1 cellular context compared by ENCODE assay signal in the genomic region with DNA sequence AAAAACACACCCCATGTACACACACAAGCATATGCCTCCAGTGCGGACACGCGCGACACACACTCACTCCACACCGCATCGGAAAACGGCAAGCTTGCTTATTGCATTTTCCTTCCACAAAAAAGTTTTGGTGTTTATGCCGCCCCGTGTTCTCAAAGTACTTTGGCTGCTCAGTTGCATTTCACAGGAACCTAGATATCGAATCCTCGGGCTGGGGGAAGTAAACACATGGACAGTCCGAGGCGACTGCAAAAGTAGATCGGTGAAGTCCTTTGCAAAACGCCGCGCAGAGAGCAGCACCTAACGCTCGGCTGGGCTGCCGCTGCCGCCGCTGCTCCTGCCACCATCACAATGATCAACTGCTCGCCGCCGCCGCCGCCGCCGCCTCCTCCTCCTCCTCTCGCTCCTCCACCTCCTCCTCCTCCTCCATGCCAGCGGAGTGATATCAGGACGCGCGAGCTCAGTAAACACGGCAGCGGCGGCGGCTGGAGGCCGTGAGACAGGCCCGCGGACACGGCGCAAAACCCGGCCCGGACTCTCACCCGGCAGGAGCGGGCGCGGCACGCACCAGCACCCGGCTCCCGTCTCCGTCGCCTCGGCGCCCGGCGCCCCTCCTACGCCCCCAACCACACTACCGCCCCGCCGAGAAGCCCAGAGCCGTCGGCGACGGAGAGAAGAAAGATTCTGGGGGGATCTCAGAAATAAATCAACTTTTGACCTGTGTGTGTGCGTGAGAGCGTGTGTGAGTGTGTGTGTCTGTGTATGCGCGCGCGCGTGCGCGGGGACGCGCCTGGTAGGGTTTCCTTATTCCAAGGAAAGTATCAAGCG.
TF ChIP-seq lines count a peak whose summit lies in the region.

A gene (minus strand): TSS at position 441 of the 828 bp plus-strand sequence. CDS start 857 bp downstream, outside the sequence.

TF ChIP-seq in K562, 482 proteins besides CTCF, POLR2A, EP300 and RAD21 (continued from another document and continues in another):
- TF ChIP-seq, protein P1, sequence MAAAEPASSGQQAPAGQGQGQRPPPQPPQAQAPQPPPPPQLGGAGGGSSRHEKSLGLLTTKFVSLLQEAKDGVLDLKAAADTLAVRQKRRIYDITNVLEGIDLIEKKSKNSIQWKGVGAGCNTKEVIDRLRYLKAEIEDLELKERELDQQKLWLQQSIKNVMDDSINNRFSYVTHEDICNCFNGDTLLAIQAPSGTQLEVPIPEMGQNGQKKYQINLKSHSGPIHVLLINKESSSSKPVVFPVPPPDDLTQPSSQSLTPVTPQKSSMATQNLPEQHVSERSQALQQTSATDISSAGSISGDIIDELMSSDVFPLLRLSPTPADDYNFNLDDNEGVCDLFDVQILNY (CRISPR knock-in tag; IDR thresholded peaks at IDR 0.05) = no peak
- TF ChIP-seq, protein P2, sequence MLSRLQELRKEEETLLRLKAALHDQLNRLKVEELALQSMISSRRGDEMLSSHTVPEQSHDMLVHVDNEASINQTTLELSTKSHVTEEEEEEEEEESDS (CRISPR knock-in tag; IDR thresholded peaks at IDR 0.05) = no peak
- TF ChIP-seq ZNF263 (CRISPR knock-in tag; IDR thresholded peaks at IDR 0.05; ENCODE audit: borderline replicate concordance) (peak; percentile 100), MCM5 (IDR thresholded peaks at IDR 0.05; ENCODE audit: low read depth) (no peak), HIVEP1 (CRISPR knock-in tag; IDR thresholded peaks at IDR 0.05) (no peak), BACH1 (tag; IDR thresholded peaks at IDR 0.05) (no peak), ZNF354B (CRISPR knock-in tag; IDR thresholded peaks at IDR 0.05) (no peak), PTTG1 (tag; IDR thresholded peaks at IDR 0.05; ENCODE audit: low read depth) (no peak), ZNF316 (IDR thresholded peaks at IDR 0.05) (no peak), NR1H2 (CRISPR knock-in tag; IDR thresholded peaks at IDR 0.05) (peak; percentile 51; the same call in 1 of the 2 replicates), XRCC3 (IDR thresholded peaks at IDR 0.05) (no peak), U2AF1 (optimal IDR thresholded peaks at IDR 0.05; ENCODE audit: low read depth, low read length) (peak; percentile 42), SAFB (IDR thresholded peaks at IDR 0.05; ENCODE audit: borderline replicate concordance, low read depth, low read length) (peak; percentile 86), KHSRP (IDR thresholded peaks at IDR 0.05) (no peak), ZNF212 (CRISPR knock-in tag; IDR thresholded peaks at IDR 0.05) (no peak), MIER1 (IDR thresholded peaks at IDR 0.05; ENCODE audit: low read depth) (no peak), TAF15 (IDR thresholded peaks at IDR 0.05; ENCODE audit: low read depth, low read length) (no peak), NRF1 (conservative IDR thresholded peaks at IDR 0.05 in 1 of 2, IDR thresholded peaks at IDR 0.05 in 1 of 2) (peak; percentile 91 to 92), POU5F1 (IDR thresholded peaks at IDR 0.05; ENCODE audit: borderline replicate concordance, low read depth, low read length, partially characterized antibody) (no peak), MAFF (IDR thresholded peaks at IDR 0.05; ENCODE audit: low read length) (no peak), HNRNPH1 (optimal IDR thresholded peaks at IDR 0.05; ENCODE audit: low read depth, low read length) (no peak), ZNF696 (CRISPR knock-in tag; conservative IDR thresholded peaks at IDR 0.05) (no peak), HNRNPLL (IDR thresholded peaks at IDR 0.05; ENCODE audit: low read depth, low read length, poor library complexity, severe bottlenecking) (no peak), TEAD1 (CRISPR knock-in tag; IDR thresholded peaks at IDR 0.05) (peak; percentile 35 to 74; a peak in 2 of 4 replicates), RBBP5 (IDR thresholded peaks at IDR 0.05; ENCODE audit: borderline replicate concordance, insufficient read depth, low read length, poor library complexity, severe bottlenecking) (no peak), MCM2 (IDR thresholded peaks at IDR 0.05; ENCODE audit: low read depth) (peak; percentile 62; the same call in 1 of the 2 replicates), MTA3 (IDR thresholded peaks at IDR 0.05; ENCODE audit: borderline replicate concordance) (peak; percentile 88; the same call in 1 of the 2 replicates), FOXK1 (CRISPR knock-in tag; IDR thresholded peaks at IDR 0.05; ENCODE audit: borderline replicate concordance) (no peak), TAF1 (IDR thresholded peaks at IDR 0.05; ENCODE audit: control insufficient read depth, extremely low read depth, insufficient read depth, low read length, severe bottlenecking) (peak; percentile 63), CREB1 (IDR thresholded peaks at IDR 0.05) (peak; percentile 57; the same call in 1 of the 2 replicates), CREB1 (CRISPR knock-in tag; IDR thresholded peaks at IDR 0.05) (peak; percentile 74), KLF1 (tag; IDR thresholded peaks at IDR 0.05) (no peak), ZNF436 (CRISPR knock-in tag; IDR thresholded peaks at IDR 0.05) (no peak), CCNT2 (IDR thresholded peaks at IDR 0.05; ENCODE audit: borderline replicate concordance, extremely low read depth, insufficient read length, low read depth, low read length) (peak; percentile 86), FOXA1 (IDR thresholded peaks at IDR 0.05; ENCODE audit: borderline replicate concordance) (no peak), ZNF561 (CRISPR knock-in tag; conservative IDR thresholded peaks at IDR 0.05) (no peak), STAG1 (CRISPR knock-in tag; IDR thresholded peaks at IDR 0.05; ENCODE audit: borderline replicate concordance) (no peak), ZNF79 (CRISPR knock-in tag; IDR thresholded peaks at IDR 0.05; ENCODE audit: low read depth) (no peak), BCL6 (CRISPR knock-in tag; IDR thresholded peaks at IDR 0.05) (no peak), ZNF197 (CRISPR knock-in tag; IDR thresholded peaks at IDR 0.05; ENCODE audit: low read depth) (0 out of 2 replicates have a peak, but pooled peaks have one; percentile 53)
- TF ChIP-seq, protein P3, sequence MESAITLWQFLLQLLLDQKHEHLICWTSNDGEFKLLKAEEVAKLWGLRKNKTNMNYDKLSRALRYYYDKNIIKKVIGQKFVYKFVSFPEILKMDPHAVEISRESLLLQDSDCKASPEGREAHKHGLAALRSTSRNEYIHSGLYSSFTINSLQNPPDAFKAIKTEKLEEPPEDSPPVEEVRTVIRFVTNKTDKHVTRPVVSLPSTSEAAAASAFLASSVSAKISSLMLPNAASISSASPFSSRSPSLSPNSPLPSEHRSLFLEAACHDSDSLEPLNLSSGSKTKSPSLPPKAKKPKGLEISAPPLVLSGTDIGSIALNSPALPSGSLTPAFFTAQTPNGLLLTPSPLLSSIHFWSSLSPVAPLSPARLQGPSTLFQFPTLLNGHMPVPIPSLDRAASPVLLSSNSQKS (CRISPR knock-in tag; IDR thresholded peaks at IDR 0.05) = no peak
- TF ChIP-seq, protein P4, sequence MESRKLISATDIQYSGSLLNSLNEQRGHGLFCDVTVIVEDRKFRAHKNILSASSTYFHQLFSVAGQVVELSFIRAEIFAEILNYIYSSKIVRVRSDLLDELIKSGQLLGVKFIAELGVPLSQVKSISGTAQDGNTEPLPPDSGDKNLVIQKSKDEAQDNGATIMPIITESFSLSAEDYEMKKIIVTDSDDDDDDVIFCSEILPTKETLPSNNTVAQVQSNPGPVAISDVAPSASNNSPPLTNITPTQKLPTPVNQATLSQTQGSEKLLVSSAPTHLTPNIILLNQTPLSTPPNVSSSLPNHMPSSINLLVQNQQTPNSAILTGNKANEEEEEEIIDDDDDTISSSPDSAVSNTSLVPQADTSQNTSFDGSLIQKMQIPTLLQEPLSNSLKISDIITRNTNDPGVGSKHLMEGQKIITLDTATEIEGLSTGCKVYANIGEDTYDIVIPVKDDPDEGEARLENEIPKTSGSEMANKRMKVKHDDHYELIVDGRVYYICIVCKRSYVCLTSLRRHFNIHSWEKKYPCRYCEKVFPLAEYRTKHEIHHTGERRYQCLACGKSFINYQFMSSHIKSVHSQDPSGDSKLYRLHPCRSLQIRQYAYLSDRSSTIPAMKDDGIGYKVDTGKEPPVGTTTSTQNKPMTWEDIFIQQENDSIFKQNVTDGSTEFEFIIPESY (CRISPR knock-in tag; IDR thresholded peaks at IDR 0.05) = no peak
- TF ChIP-seq, protein P5, sequence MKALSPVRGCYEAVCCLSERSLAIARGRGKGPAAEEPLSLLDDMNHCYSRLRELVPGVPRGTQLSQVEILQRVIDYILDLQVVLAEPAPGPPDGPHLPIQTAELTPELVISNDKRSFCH (CRISPR knock-in tag; IDR thresholded peaks at IDR 0.05) = no peak
- TF ChIP-seq, protein P5 (tag; IDR thresholded peaks at IDR 0.05) = peak; percentile 76
- TF ChIP-seq, protein P6, sequence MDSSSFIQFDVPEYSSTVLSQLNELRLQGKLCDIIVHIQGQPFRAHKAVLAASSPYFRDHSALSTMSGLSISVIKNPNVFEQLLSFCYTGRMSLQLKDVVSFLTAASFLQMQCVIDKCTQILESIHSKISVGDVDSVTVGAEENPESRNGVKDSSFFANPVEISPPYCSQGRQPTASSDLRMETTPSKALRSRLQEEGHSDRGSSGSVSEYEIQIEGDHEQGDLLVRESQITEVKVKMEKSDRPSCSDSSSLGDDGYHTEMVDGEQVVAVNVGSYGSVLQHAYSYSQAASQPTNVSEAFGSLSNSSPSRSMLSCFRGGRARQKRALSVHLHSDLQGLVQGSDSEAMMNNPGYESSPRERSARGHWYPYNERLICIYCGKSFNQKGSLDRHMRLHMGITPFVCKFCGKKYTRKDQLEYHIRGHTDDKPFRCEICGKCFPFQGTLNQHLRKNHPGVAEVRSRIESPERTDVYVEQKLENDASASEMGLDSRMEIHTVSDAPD (CRISPR knock-in tag; IDR thresholded peaks at IDR 0.05) = no peak
- TF ChIP-seq, protein P7, sequence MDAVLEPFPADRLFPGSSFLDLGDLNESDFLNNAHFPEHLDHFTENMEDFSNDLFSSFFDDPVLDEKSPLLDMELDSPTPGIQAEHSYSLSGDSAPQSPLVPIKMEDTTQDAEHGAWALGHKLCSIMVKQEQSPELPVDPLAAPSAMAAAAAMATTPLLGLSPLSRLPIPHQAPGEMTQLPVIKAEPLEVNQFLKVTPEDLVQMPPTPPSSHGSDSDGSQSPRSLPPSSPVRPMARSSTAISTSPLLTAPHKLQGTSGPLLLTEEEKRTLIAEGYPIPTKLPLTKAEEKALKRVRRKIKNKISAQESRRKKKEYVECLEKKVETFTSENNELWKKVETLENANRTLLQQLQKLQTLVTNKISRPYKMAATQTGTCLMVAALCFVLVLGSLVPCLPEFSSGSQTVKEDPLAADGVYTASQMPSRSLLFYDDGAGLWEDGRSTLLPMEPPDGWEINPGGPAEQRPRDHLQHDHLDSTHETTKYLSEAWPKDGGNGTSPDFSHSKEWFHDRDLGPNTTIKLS (IDR thresholded peaks at IDR 0.05; ENCODE audit: borderline replicate concordance, low read depth) = 0 out of 2 replicates have a peak, but pooled peaks have one; percentile 48
- TF ChIP-seq, protein P8, sequence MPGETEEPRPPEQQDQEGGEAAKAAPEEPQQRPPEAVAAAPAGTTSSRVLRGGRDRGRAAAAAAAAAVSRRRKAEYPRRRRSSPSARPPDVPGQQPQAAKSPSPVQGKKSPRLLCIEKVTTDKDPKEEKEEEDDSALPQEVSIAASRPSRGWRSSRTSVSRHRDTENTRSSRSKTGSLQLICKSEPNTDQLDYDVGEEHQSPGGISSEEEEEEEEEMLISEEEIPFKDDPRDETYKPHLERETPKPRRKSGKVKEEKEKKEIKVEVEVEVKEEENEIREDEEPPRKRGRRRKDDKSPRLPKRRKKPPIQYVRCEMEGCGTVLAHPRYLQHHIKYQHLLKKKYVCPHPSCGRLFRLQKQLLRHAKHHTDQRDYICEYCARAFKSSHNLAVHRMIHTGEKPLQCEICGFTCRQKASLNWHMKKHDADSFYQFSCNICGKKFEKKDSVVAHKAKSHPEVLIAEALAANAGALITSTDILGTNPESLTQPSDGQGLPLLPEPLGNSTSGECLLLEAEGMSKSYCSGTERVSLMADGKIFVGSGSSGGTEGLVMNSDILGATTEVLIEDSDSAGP (CRISPR knock-in tag; IDR thresholded peaks at IDR 0.05) = 0 out of 2 replicates have a peak, but pooled peaks have one; percentile 16
- TF ChIP-seq, protein P9, sequence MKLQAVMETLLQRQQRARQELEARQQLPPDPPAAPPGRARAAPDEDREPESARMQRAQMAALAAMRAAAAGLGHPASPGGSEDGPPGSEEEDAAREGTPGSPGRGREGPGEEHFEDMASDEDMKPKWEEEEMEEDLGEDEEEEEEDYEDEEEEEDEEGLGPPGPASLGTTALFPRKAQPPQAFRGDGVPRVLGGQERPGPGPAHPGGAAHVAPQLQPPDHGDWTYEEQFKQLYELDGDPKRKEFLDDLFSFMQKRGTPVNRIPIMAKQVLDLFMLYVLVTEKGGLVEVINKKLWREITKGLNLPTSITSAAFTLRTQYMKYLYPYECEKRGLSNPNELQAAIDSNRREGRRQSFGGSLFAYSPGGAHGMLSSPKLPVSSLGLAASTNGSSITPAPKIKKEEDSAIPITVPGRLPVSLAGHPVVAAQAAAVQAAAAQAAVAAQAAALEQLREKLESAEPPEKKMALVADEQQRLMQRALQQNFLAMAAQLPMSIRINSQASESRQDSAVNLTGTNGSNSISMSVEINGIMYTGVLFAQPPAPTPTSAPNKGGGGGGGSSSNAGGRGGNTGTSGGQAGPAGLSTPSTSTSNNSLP (IDR thresholded peaks at IDR 0.05; ENCODE audit: borderline replicate concordance, low read depth, low read length) = no peak
- TF ChIP-seq, protein P10, sequence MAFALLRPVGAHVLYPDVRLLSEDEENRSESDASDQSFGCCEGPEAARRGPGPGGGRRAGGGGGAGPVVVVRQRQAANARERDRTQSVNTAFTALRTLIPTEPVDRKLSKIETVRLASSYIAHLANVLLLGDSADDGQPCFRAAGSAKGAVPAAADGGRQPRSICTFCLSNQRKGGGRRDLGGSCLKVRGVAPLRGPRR (CRISPR knock-in tag; IDR thresholded peaks at IDR 0.05) = no peak
- TF ChIP-seq, protein P11, sequence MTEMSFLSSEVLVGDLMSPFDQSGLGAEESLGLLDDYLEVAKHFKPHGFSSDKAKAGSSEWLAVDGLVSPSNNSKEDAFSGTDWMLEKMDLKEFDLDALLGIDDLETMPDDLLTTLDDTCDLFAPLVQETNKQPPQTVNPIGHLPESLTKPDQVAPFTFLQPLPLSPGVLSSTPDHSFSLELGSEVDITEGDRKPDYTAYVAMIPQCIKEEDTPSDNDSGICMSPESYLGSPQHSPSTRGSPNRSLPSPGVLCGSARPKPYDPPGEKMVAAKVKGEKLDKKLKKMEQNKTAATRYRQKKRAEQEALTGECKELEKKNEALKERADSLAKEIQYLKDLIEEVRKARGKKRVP (CRISPR knock-in tag; IDR thresholded peaks at IDR 0.05) = no peak
